ENCODE assay signal across 18 cellular contexts in the genomic region with DNA sequence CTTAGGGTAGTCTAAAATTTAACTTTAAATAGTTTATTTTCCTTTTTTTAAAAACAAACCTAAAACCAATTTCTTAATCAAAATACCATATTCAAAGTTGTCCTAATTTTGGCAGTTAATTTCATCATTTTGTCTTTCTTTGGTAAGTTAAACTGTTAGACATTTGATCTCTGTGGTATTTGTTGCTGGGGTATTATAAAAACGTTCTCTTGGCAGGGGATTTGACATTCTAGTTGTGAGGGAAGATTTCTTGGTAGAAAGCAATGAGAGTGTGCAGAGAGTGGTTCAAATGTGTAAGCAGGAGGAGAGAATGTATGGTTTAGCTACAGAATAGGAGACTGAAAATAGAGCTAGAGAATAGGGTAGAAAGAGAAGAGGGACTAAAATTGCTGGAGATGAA. TPM values are rescaled to one million over a fixed set of nuclear protein-coding genes. Genes with fewer than 3 reads are reported as not detected.
A peak's percentile ranks its signal among the peaks of the same experiment; 100 is the strongest.
DNase-seq lines count a peak whose midpoint lies in the region; ATAC-seq, FAIRE-seq and TF ChIP-seq lines count a peak whose summit lies in the region.
"Had no signal": no experiment of that assay in that cellular context is flagged by ENCODE, and none has a peak within 500 bp of the region (broad histone marks: within the 10 kb centered on the region; RNA-seq: fewer than 3 reads in every experiment).

No MANE protein-coding gene starts in this region.

- 0 out of 2 replicates have a peak overlapping the region, but pooled peaks have one; percentile 1 for H3K4ac ChIP-seq in IMR-90 (ENCODE audit: low read depth, low read length)

- no peaks in the 10 kb centered on the region for H3K27me3 ChIP-seq in IMR-90 (ENCODE audit: control insufficient read depth, insufficient read depth, low read length)

- peaks cover 49 to 74% of the 10 kb centered on the region in 2 experiments for H3K79me1 ChIP-seq in IMR-90 (ENCODE audit: low read depth in 1 of 2, low read length in 2 of 2)

- DNase-seq in EH (ENCODE audit: low read depth) (peak; percentile 58), IMR-90 (no peak), kidney (no peak), NCI-H2227 (lab: John Stamatoyannopoulos, UW; ENCODE audit: unreplicated experiment) (no peak), omental fat pad (ENCODE audit: low spot score) (no peak), anterior cingulate cortex (lab: John Stamatoyannopoulos, UW) (no peak)
- DNase-seq in stimulated activated CD4-positive, alpha-beta T cell treated with anti-CD3 and anti-CD28 coated beads, Interleukin-4, amount 100 ng/mL, for 1 hour, result no peak
- DNase-seq: C1 segment of cervical spinal cord, GM23248, Karpas-422, NCI-H187 treated with DMSO at 0.1 percent for 48 hours, NCI-H774, PC-9, Right ventricle myocardium superior had no signal

- TF ChIP-seq RAD21 in IMR-90 (IDR thresholded peaks at IDR 0.05; ENCODE audit: low read length), result no peak

- peak overlapping the region; percentile 24 for H2BK5ac ChIP-seq in IMR-90 (ENCODE audit: low read depth, low read length, poor library complexity, severe bottlenecking)

- peak overlapping the region; percentile 19; the same call in 1 of the 2 replicates for H3K4me2 ChIP-seq in IMR-90 (ENCODE audit: low read depth, low read length)
- H3K4me2 ChIP-seq: PC-9 had no signal

- H3K36me3 ChIP-seq in IMR-90 (ENCODE audit: control insufficient read depth, insufficient read depth, low read length) (no peaks in the 10 kb centered on the region), kidney (ENCODE audit: control insufficient read depth in 1 of 2, insufficient read depth in 2 of 2, low read length in 2 of 2) (no peaks in the 10 kb centered on the region)

- H2BK15ac ChIP-seq in IMR-90 (ENCODE audit: low read depth, low read length), result 0 out of 3 replicates have a peak overlapping the region, but pooled peaks have one; percentile 53

- in situ Hi-C loops in IMR-90 (cut with MboI; ENCODE audit: low sequenced_read_pairs), result loop anchor here (25.0 kb wide), 1 partner anchor 1106 kb away; no protein-coding TSS in a partner anchor

- H3K18ac ChIP-seq in IMR-90 (ENCODE audit: low read depth, low read length), result 0 out of 2 replicates have a peak overlapping the region, but pooled peaks have one; percentile 56

- H3K14ac ChIP-seq in IMR-90 (replicated peaks; ENCODE audit: low read depth, low read length), result peak overlapping the region; percentile 27; the same call in 1 of the 2 replicates

- peaks cover 13% of the 10 kb centered on the region for H3K4me1 ChIP-seq in IMR-90 (ENCODE audit: control insufficient read depth, insufficient read depth, low read length)
- H3K4me1 ChIP-seq in kidney (ENCODE audit: control insufficient read depth in 1 of 2, insufficient read depth in 1 of 2, low read depth in 1 of 2, low read length in 2 of 2), result peaks cover 0 to 5% of the 10 kb centered on the region in 2 donors

- no CpG with 5 or more reads among the region's 1 CpG for WGBS in IMR-90 (ENCODE audit: extremely low coverage in 2 of 2, insufficient read length in 1 of 2), 2 experiments

- no peak overlapping the region for H3K27ac ChIP-seq in IMR-90 (ENCODE audit: insufficient read depth, low read length)
- H3K27ac ChIP-seq in kidney (ENCODE audit: low read depth in 2 of 2, low read length in 2 of 2), result no peak overlapping the region
- H3K27ac ChIP-seq: GM23248, PC-9 had no signal

- H3K36me3 Mint-ChIP-seq in brain, result peaks cover 5% of the 10 kb centered on the region

- peaks cover 7% of the 10 kb centered on the region; the same call in 1 of the 2 replicates for H3K9me1 ChIP-seq in IMR-90 (ENCODE audit: insufficient read depth, low read length)

- H4K91ac ChIP-seq in IMR-90 (ENCODE audit: insufficient read depth, low read depth, low read length), result peak overlapping the region; percentile 19; the same call in 1 of the 2 replicates

- no peak overlapping the region for H2AK5ac ChIP-seq in IMR-90 (ENCODE audit: low read depth, low read length)

- no peaks in the 10 kb centered on the region for H3K9me3 ChIP-seq in IMR-90 (ENCODE audit: control insufficient read depth, insufficient read depth, low read length)
- no peaks in the 10 kb centered on the region for H3K9me3 ChIP-seq in kidney (ENCODE audit: control insufficient read depth in 1 of 2, low read length in 2 of 2)

- H2AK9ac ChIP-seq in IMR-90 (replicated peaks; ENCODE audit: low read depth, low read length, poor library complexity), result no peak overlapping the region

- CTCF ChIA-PET in IMR-90 (lab: Yijun Ruan, JAX), result interaction anchor here (1.1 kb wide), 1 partner anchor 12 kb away, joined by 3 read pairs; no protein-coding TSS in a partner anchor

- no peak overlapping the region for H3K56ac ChIP-seq in IMR-90 (ENCODE audit: extremely low read depth, insufficient read depth, low read length)

- BruUV-seq in IMR-90 (replicated peaks; lab: Mats Ljungman, UMichigan), result no TSS peak

- peak overlapping the region; percentile 1; the same call in 1 of the 2 replicates for H2BK120ac ChIP-seq in IMR-90 (ENCODE audit: low read depth, low read length)

- H3K4me3 Mint-ChIP-seq in brain, result peak overlapping the region in 1 of 5 experiments; percentile 1

- H3K4me3 ChIP-seq in IMR-90 (ENCODE audit: insufficient read depth, low read depth, low read length) (no peak overlapping the region), kidney (ENCODE audit: low read length in 2 of 2) (no peak overlapping the region)
- H3K4me3 ChIP-seq: GM12878, GM23248, PC-9 had no signal

- H3K9ac ChIP-seq in IMR-90 (ENCODE audit: low read depth, low read length) (no peak overlapping the region), kidney (ENCODE audit: low read length in 2 of 2) (no peak overlapping the region)
- H3K9ac ChIP-seq: GM23248 had no signal

- no peak overlapping the region for H2AFZ ChIP-seq in IMR-90 (replicated peaks; ENCODE audit: low read length, poor library complexity)
- H2AFZ ChIP-seq: GM23248, PC-9 had no signal

- H2BK20ac ChIP-seq in IMR-90 (ENCODE audit: low read depth, low read length), result peak overlapping the region; percentile 33; the same call in 1 of the 2 replicates

- intact Hi-C loops in IMR-90 (cut with micrococcal nuclease), result no loop called here
- intact Hi-C loops in kidney (cut with DNase I), result no loop called here

- H3K27me3 Mint-ChIP-seq in brain, result no peaks in the 10 kb centered on the region

- H3K9me3 Mint-ChIP-seq in brain, result peaks cover 0 to 8% (median 0%) of the 10 kb centered on the region in 5 experiments

- POLR2A ChIA-PET in IMR-90 (lab: Charles Lee; ENCODE audit: unreplicated experiment), result no interaction called here

- ATAC-seq in IMR-90 (ENCODE audit: low read depth) (no peak), omental fat pad (ENCODE audit: low FRiP score) (no peak)
- ATAC-seq: GM12878, HepG2 had no signal

- TF ChIP-seq POLR2A in IMR-90 (IDR thresholded peaks at IDR 0.05; ENCODE audit: low read depth, low read length), result no peak

- TF ChIP-seq CTCF in IMR-90 (conservative IDR thresholded peaks at IDR 0.05; ENCODE audit: low read depth, low read length) (no peak), brain (conservative IDR thresholded peaks at IDR 0.05) (no peak), kidney (IDR thresholded peaks at IDR 0.05; ENCODE audit: borderline replicate concordance, extremely low read depth, insufficient read depth) (no peak), omental fat pad (IDR thresholded peaks at IDR 0.05) (no peak)

- peak overlapping the region; percentile 16; the same call in 1 of the 2 replicates for H4K5ac ChIP-seq in IMR-90 (ENCODE audit: low read depth, low read length)

- peak; percentile 60 for FAIRE-seq in kidney (lab: Jason Lieb, UNC)
- FAIRE-seq: A204.1, GM12878, HepG2 had no signal

- dilution Hi-C loops in IMR-90 (cut with HindIII; ENCODE audit: low sequenced_read_pairs, unreplicated experiment), result no loop called here

- H4K20me1 ChIP-seq in IMR-90 (ENCODE audit: insufficient read depth, low read length), result no peaks in the 10 kb centered on the region

- peak overlapping the region in 4 of 5 experiments; percentile 3 to 47 (median 14) for H3K27ac Mint-ChIP-seq in brain

- H3K4me1 Mint-ChIP-seq in brain, result peaks cover 43% of the 10 kb centered on the region

- H4K8ac ChIP-seq in IMR-90 (ENCODE audit: low read depth in 2 of 2, low read length in 2 of 2), result peak overlapping the region in 1 of 2 experiments; percentile 19; a peak in 1 of 4 replicates

- H3K23ac ChIP-seq in IMR-90 (ENCODE audit: low read depth, low read length), result peak overlapping the region; percentile 23; the same call in 1 of the 2 replicates

TF ChIP-seq in IMR-90, 13 proteins besides CTCF, POLR2A, EP300 and RAD21 (continues in another document):
- TF ChIP-seq CHD1 (IDR thresholded peaks at IDR 0.05; ENCODE audit: low read depth, low read length) (no peak), MAFK (IDR thresholded peaks at IDR 0.05; ENCODE audit: low read depth, low read length) (no peak), NFE2L2 (IDR thresholded peaks at IDR 0.05; ENCODE audit: low read depth, low read length) (no peak), CEBPB (IDR thresholded peaks at IDR 0.05; ENCODE audit: low read depth, low read length) (no peak), BHLHE40 (IDR thresholded peaks at IDR 0.05; ENCODE audit: low read depth, low read length) (no peak), FOS (IDR thresholded peaks at IDR 0.05; ENCODE audit: low read depth, low read length) (no peak)
- TF ChIP-seq, protein P1, sequence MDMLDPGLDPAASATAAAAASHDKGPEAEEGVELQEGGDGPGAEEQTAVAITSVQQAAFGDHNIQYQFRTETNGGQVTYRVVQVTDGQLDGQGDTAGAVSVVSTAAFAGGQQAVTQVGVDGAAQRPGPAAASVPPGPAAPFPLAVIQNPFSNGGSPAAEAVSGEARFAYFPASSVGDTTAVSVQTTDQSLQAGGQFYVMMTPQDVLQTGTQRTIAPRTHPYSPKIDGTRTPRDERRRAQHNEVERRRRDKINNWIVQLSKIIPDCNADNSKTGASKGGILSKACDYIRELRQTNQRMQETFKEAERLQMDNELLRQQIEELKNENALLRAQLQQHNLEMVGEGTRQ (IDR thresholded peaks at IDR 0.05; ENCODE audit: low read depth, low read length), result no peak
- TF ChIP-seq, protein P2, sequence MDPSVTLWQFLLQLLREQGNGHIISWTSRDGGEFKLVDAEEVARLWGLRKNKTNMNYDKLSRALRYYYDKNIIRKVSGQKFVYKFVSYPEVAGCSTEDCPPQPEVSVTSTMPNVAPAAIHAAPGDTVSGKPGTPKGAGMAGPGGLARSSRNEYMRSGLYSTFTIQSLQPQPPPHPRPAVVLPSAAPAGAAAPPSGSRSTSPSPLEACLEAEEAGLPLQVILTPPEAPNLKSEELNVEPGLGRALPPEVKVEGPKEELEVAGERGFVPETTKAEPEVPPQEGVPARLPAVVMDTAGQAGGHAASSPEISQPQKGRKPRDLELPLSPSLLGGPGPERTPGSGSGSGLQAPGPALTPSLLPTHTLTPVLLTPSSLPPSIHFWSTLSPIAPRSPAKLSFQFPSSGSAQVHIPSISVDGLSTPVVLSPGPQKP (IDR thresholded peaks at IDR 0.05; ENCODE audit: borderline replicate concordance, low read depth, low read length), result no peak

RNA-seq across cellular contexts. Expression of a gene that starts 14.6 kb away (rescaled TPM):
- total RNA-seq in IMR-90 (2012; rRNA removed) (40.1 and 54.4 TPM in 2 replicates), kidney (34.4 TPM), omental fat pad (10 to 100 TPM; 14.1 to 31.5 (median 16.5) TPM)
- polyA plus RNA-seq in IMR-90 (2012; rRNA removed) (24.3 and 24.4 TPM in 2 replicates), brain (ENCODE audit: insufficient read depth, low read depth, low replicate concordance) (0.73 TPM), kidney (ENCODE audit: insufficient read depth, low read depth, low replicate concordance) (12.2 TPM)
- 8.5 and 26.4 TPM in 2 replicates for polyA plus RNA-seq in IMR-90 (2012; cell fraction: cytosol; rRNA removed)
- 4.3 and 13.5 TPM in 2 replicates for polyA plus RNA-seq in IMR-90 (2012; cell fraction: nucleus; rRNA removed; ENCODE audit: low replicate concordance)
- total RNA-seq: HepG2 had no signal
